8 cellular contexts compared by ENCODE assay signal in the genomic region with DNA sequence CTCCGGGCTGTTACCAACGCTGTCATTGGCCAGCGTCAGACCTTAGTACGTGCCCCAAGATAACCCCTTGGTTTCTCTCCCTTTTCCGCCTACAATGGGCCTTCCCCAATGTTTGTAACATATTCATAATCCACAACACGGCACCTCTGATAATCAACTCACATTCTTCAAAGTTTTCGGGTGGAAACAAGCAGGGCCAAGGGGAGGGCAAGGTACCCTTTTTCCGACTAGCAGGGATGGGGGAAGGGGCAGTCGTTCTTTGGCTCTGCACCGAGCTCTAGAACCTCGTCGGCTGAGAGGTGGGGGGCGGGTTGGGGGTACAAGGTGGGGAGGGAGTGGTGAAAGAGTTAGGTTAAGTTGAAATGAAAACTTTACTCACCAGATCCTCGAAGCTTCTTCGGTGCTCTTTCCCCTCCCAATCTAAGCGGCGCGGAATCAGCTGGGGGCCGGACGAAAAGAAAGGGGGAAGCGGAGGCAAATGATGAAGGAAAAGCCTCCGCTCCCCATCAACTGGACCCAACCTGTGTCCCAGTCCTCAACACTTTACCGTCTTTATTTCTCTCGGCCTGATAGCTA. TPM values are rescaled to one million over a fixed set of nuclear protein-coding genes. Genes with fewer than 3 reads are reported as not detected.
A peak's percentile ranks its signal among the peaks of the same experiment; 100 is the strongest.
DNase-seq lines count a peak whose midpoint lies in the region; ATAC-seq and TF ChIP-seq lines count a peak whose summit lies in the region.

No MANE protein-coding gene starts in this region.

- H3K4me3 Mint-ChIP-seq in HFFc6, result peak overlapping the region; percentile 93

- peak overlapping the region; percentile 54 for H3K27ac ChIP-seq in adipose tissue (ENCODE audit: low read depth, low read length)
- peak overlapping the region; percentile 65 to 89 (median 85) for H3K27ac ChIP-seq in heart right ventricle
- peak overlapping the region; percentile 81 for H3K27ac ChIP-seq in vagina

- H3K4me1 ChIP-seq in heart right ventricle (peaks cover 0 to 17% (median 0%) of the 10 kb centered on the region in 9 donors), vagina (no peaks in the 10 kb centered on the region)

- H3K9me3 ChIP-seq in heart right ventricle, result no peaks in the 10 kb centered on the region
- no peaks in the 10 kb centered on the region for H3K9me3 ChIP-seq in vagina

- TF ChIP-seq POLR2A in NB4 (IDR thresholded peaks at IDR 0.05; ENCODE audit: extremely low read depth, insufficient read length), result no peak
- no peak for TF ChIP-seq POLR2A in vagina (IDR thresholded peaks at IDR 0.05)

- intact Hi-C loops in heart right ventricle (cut with DNase I), result loop anchor here in 1 of 10 donors (5.0 kb wide), 1 partner anchor 314 kb away; no protein-coding TSS in a partner anchor
- intact Hi-C loops in posterior cingulate gyrus (cut with DNase I), result loop anchor here (5.0 kb wide), 1 partner anchor 314 kb away; no protein-coding TSS in a partner anchor
- intact Hi-C loops in vagina (cut with DNase I), result loop anchor here (5.0 kb wide), 1 partner anchor 529 kb away; no protein-coding TSS in a partner anchor

- WGBS in adipose tissue, 3 donors, result 0 to 42% (median 0%) methylated on average over 16 to 23 of the region's 24 CpGs
- WGBS in heart right ventricle, 2 donors, result 0 to 1% methylated on average over 20 to 21 of the region's 24 CpGs

- H3K27ac Mint-ChIP-seq in HFFc6, result peak overlapping the region; percentile 91

- no peaks in the 10 kb centered on the region for H3K9me3 Mint-ChIP-seq in HFFc6

- TF ChIP-seq CTCF in HFFc6 (IDR thresholded peaks at IDR 0.05) (no peak), NB4 (IDR thresholded peaks at IDR 0.05; ENCODE audit: low read depth, low read length) (no peak), heart right ventricle (IDR thresholded peaks at IDR 0.05) (no peak), vagina (IDR thresholded peaks at IDR 0.05) (no peak)

- H3K27me3 ChIP-seq in heart right ventricle (no peaks in the 10 kb centered on the region), vagina (no peaks in the 10 kb centered on the region)

- peak overlapping the region; percentile 85 for H3K4me3 ChIP-seq in GM08714 (ENCODE audit: low read length)
- peak overlapping the region; percentile 82 for H3K4me3 ChIP-seq in NB4 (ENCODE audit: low read depth, low read length)
- H3K4me3 ChIP-seq in heart right ventricle, result peak overlapping the region; percentile 53 to 71 (median 66)
- H3K4me3 ChIP-seq in vagina, result peak overlapping the region; percentile 63 to 69

- ATAC-seq in heart right ventricle, result peak; percentile 77 to 85 (median 83)

- H3K36me3 Mint-ChIP-seq in HFFc6 (ENCODE audit: low read depth), result no peaks in the 10 kb centered on the region

- peaks cover 16% of the 10 kb centered on the region for H3K4me1 Mint-ChIP-seq in HFFc6 (ENCODE audit: low read depth)

- H3K36me3 ChIP-seq in heart right ventricle, result no peaks in the 10 kb centered on the region
- no peaks in the 10 kb centered on the region for H3K36me3 ChIP-seq in vagina

- DNase-seq in HFFc6 (peak; percentile 44), NB4 (ENCODE audit: low read depth) (peak; percentile 85), T follicular helper cell (ENCODE audit: low read depth) (peak; percentile 61), heart right ventricle (peak; percentile 63 to 79), posterior cingulate gyrus (peak; percentile 58 to 94 (median 72)), vagina (ENCODE audit: extremely low spot score in 2 of 2) (no peak)

- peaks cover 3% of the 10 kb centered on the region for H3K27me3 Mint-ChIP-seq in HFFc6 (ENCODE audit: insufficient read depth)

RNA-seq across cellular contexts. Expression of gene BRWD3, which starts 1.4 kb away (rescaled TPM):
- total RNA-seq in HFFc6 (2021; fragmentation: NEBNext Ultra II Directional; extraction: Animal tissue kit (Norgen Biotek cat#: 25700)), result 1 to 10 TPM; 7.4 to 9.1 (median 8.3) TPM
- polyA plus RNA-seq in adipose tissue, result 1 to 10 TPM; 1.7 to 4.9 (median 1.8) TPM
- 10 to 100 TPM in 1 of 10 donors, 1 to 10 TPM in 9; 4.5 to 12.4 (median 6.1) TPM for total RNA-seq in heart right ventricle
- 1 to 10 TPM; 1.0 to 3.7 TPM for polyA plus RNA-seq in heart right ventricle
- 15.7 TPM for total RNA-seq in vagina

Comparison
In these comparisons a context has a peak if more than half of its experiments do, and no peak if none do; other contexts are left out.
1. DNase-seq: peak in HFFc6 (single experiment), NB4 (single experiment), T follicular helper cell (single experiment), heart right ventricle (2 of 2) and posterior cingulate gyrus (10 of 10); none in vagina (0 of 2).
2. Peak in every context shown above with its lines, with median percentiles within 50 percentile points of each other: H3K4me3 ChIP-seq and H3K27ac ChIP-seq.